ENCODE assay signal across 1 cellular context in genomic region chr12:29698756-29699155, GRCh38.
TF ChIP-seq lines count a peak whose summit lies in the region.

No MANE protein-coding gene starts in this region.

TF ChIP-seq in HEK293, 187 proteins besides CTCF, POLR2A, EP300 and RAD21 (continued from another document):
- peak; percentile 45; the same call in 1 of the 2 replicates for TF ChIP-seq ZXDB (tag by site-specific recombination; IDR thresholded peaks at IDR 0.05)
- no peak for TF ChIP-seq ZNF624 (tag by site-specific recombination; IDR thresholded peaks at IDR 0.05)
- TF ChIP-seq GLIS1 (tag by site-specific recombination; IDR thresholded peaks at IDR 0.05), result peak; percentile 99
- peak; percentile 41; the same call in 1 of the 2 replicates for TF ChIP-seq ZBTB8A (tag by site-specific recombination; IDR thresholded peaks at IDR 0.05)
- TF ChIP-seq ZNF341 (tag by site-specific recombination; IDR thresholded peaks at IDR 0.05; ENCODE audit: low read depth), result peak; percentile 49
- no peak for TF ChIP-seq ZBTB7A (tag by site-specific recombination; IDR thresholded peaks at IDR 0.05; ENCODE audit: low read depth)
- TF ChIP-seq ZNF157 (tag by site-specific recombination; IDR thresholded peaks at IDR 0.05), result no peak
- TF ChIP-seq, protein P1, sequence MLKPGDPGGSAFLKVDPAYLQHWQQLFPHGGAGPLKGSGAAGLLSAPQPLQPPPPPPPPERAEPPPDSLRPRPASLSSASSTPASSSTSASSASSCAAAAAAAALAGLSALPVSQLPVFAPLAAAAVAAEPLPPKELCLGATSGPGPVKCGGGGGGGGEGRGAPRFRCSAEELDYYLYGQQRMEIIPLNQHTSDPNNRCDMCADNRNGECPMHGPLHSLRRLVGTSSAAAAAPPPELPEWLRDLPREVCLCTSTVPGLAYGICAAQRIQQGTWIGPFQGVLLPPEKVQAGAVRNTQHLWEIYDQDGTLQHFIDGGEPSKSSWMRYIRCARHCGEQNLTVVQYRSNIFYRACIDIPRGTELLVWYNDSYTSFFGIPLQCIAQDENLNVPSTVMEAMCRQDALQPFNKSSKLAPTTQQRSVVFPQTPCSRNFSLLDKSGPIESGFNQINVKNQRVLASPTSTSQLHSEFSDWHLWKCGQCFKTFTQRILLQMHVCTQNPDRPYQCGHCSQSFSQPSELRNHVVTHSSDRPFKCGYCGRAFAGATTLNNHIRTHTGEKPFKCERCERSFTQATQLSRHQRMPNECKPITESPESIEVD (tag by site-specific recombination; IDR thresholded peaks at IDR 0.05), result peak; percentile 95
- peak; percentile 58; the same call in 1 of the 2 replicates for TF ChIP-seq SP7 (tag by site-specific recombination; IDR thresholded peaks at IDR 0.05)
- TF ChIP-seq ZNF48 (tag by site-specific recombination; IDR thresholded peaks at IDR 0.05), result no peak
- no peak for TF ChIP-seq HOXC10 (CRISPR knock-in tag; IDR thresholded peaks at IDR 0.05)
- TF ChIP-seq, protein P2, sequence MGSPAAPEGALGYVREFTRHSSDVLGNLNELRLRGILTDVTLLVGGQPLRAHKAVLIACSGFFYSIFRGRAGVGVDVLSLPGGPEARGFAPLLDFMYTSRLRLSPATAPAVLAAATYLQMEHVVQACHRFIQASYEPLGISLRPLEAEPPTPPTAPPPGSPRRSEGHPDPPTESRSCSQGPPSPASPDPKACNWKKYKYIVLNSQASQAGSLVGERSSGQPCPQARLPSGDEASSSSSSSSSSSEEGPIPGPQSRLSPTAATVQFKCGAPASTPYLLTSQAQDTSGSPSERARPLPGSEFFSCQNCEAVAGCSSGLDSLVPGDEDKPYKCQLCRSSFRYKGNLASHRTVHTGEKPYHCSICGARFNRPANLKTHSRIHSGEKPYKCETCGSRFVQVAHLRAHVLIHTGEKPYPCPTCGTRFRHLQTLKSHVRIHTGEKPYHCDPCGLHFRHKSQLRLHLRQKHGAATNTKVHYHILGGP (tag by site-specific recombination; IDR thresholded peaks at IDR 0.05), result peak; percentile 81
- TF ChIP-seq, protein P3, sequence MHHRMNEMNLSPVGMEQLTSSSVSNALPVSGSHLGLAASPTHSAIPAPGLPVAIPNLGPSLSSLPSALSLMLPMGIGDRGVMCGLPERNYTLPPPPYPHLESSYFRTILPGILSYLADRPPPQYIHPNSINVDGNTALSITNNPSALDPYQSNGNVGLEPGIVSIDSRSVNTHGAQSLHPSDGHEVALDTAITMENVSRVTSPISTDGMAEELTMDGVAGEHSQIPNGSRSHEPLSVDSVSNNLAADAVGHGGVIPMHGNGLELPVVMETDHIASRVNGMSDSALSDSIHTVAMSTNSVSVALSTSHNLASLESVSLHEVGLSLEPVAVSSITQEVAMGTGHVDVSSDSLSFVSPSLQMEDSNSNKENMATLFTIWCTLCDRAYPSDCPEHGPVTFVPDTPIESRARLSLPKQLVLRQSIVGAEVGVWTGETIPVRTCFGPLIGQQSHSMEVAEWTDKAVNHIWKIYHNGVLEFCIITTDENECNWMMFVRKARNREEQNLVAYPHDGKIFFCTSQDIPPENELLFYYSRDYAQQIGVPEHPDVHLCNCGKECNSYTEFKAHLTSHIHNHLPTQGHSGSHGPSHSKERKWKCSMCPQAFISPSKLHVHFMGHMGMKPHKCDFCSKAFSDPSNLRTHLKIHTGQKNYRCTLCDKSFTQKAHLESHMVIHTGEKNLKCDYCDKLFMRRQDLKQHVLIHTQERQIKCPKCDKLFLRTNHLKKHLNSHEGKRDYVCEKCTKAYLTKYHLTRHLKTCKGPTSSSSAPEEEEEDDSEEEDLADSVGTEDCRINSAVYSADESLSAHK (tag by site-specific recombination; IDR thresholded peaks at IDR 0.05), result peak; percentile 58
- TF ChIP-seq ZBTB21 (tag by site-specific recombination; IDR thresholded peaks at IDR 0.05), result peak; percentile 24; the same call in 1 of the 2 replicates
- TF ChIP-seq, protein P4, sequence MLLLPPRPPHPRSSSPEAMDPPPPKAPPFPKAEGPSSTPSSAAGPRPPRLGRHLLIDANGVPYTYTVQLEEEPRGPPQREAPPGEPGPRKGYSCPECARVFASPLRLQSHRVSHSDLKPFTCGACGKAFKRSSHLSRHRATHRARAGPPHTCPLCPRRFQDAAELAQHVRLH (tag by site-specific recombination; IDR thresholded peaks at IDR 0.05), result 0 out of 2 replicates have a peak, but pooled peaks have one; percentile 37
- TF ChIP-seq, protein P5, sequence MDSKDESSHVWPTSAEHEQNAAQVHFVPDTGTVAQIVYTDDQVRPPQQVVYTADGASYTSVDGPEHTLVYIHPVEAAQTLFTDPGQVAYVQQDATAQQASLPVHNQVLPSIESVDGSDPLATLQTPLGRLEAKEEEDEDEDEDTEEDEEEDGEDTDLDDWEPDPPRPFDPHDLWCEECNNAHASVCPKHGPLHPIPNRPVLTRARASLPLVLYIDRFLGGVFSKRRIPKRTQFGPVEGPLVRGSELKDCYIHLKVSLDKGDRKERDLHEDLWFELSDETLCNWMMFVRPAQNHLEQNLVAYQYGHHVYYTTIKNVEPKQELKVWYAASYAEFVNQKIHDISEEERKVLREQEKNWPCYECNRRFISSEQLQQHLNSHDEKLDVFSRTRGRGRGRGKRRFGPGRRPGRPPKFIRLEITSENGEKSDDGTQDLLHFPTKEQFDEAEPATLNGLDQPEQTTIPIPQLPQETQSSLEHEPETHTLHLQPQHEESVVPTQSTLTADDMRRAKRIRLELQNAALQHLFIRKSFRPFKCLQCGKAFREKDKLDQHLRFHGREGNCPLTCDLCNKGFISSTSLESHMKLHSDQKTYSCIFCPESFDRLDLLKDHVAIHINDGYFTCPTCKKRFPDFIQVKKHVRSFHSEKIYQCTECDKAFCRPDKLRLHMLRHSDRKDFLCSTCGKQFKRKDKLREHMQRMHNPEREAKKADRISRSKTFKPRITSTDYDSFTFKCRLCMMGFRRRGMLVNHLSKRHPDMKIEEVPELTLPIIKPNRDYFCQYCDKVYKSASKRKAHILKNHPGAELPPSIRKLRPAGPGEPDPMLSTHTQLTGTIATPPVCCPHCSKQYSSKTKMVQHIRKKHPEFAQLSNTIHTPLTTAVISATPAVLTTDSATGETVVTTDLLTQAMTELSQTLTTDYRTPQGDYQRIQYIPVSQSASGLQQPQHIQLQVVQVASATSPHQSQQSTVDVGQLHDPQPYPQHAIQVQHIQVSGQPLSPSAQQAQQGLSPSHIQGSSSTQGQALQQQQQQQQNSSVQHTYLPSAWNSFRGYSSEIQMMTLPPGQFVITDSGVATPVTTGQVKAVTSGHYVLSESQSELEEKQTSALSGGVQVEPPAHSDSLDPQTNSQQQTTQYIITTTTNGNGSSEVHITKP (tag by site-specific recombination; IDR thresholded peaks at IDR 0.05), result peak; percentile 25; the same call in 1 of the 2 replicates
- TF ChIP-seq ZNF18 (tag by site-specific recombination; IDR thresholded peaks at IDR 0.05), result peak; percentile 64; the same call in 1 of the 2 replicates
- peak; percentile 83 for TF ChIP-seq ZNF843 (tag by site-specific recombination; IDR thresholded peaks at IDR 0.05)
- TF ChIP-seq, protein P6, sequence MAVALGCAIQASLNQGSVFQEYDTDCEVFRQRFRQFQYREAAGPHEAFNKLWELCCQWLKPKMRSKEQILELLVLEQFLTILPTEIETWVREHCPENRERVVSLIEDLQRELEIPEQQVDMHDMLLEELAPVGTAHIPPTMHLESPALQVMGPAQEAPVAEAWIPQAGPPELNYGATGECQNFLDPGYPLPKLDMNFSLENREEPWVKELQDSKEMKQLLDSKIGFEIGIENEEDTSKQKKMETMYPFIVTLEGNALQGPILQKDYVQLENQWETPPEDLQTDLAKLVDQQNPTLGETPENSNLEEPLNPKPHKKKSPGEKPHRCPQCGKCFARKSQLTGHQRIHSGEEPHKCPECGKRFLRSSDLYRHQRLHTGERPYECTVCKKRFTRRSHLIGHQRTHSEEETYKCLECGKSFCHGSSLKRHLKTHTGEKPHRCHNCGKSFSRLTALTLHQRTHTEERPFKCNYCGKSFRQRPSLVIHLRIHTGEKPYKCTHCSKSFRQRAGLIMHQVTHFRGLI (tag by site-specific recombination; IDR thresholded peaks at IDR 0.05), result no peak; the same call in 1 of the 2 replicates
- 0 out of 2 replicates have a peak, but pooled peaks have one; percentile 66 for TF ChIP-seq ZNF561 (tag by site-specific recombination; IDR thresholded peaks at IDR 0.05; ENCODE audit: borderline replicate concordance)
- TF ChIP-seq ZNF37A (tag by site-specific recombination; IDR thresholded peaks at IDR 0.05), result no peak
- TF ChIP-seq ELK4 (IDR thresholded peaks at IDR 0.05; ENCODE audit: borderline replicate concordance, low read depth, low read length), result no peak
- TF ChIP-seq, protein P7, sequence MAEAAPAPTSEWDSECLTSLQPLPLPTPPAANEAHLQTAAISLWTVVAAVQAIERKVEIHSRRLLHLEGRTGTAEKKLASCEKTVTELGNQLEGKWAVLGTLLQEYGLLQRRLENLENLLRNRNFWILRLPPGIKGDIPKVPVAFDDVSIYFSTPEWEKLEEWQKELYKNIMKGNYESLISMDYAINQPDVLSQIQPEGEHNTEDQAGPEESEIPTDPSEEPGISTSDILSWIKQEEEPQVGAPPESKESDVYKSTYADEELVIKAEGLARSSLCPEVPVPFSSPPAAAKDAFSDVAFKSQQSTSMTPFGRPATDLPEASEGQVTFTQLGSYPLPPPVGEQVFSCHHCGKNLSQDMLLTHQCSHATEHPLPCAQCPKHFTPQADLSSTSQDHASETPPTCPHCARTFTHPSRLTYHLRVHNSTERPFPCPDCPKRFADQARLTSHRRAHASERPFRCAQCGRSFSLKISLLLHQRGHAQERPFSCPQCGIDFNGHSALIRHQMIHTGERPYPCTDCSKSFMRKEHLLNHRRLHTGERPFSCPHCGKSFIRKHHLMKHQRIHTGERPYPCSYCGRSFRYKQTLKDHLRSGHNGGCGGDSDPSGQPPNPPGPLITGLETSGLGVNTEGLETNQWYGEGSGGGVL (tag by site-specific recombination; IDR thresholded peaks at IDR 0.05), result peak; percentile 27; the same call in 1 of the 2 replicates
- 0 out of 2 replicates have a peak, but pooled peaks have one; percentile 25 for TF ChIP-seq ZSCAN30 (tag by site-specific recombination; IDR thresholded peaks at IDR 0.05)
- peak; percentile 95 for TF ChIP-seq ZIC2 (tag by site-specific recombination; IDR thresholded peaks at IDR 0.05)
